In the genomic region with DNA sequence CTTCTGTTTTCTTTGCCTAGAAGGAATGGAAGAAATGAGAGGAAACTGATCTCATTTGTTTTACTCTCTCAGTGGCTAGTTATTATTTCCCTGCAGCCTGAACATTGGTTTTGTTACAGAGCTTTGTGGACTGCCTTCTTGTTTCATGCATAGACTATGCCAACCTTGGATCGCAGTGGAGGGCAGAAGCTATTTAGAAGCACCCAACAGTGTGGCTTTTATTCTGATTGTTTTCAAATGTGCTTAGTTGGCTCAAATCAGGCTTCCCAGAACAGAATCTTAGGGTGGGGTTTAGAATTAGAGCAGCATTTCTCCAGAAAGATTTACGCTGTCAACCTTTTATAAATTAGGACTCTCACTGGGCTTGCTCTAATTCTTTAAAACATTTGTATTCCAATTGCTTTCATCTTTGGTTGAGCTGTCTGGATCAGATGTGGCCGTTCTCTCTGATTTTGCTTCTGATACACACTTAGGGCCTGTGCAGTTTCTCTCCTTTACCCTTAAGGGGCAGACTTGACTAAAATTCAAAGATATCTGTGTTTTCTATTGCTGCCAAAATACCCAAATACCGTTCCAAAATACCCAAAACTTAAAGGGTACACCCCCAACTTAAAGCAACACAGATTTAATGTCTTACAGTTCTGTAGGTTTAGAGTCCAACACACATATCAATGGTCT, we compare ENCODE assay signal across 20 cellular contexts.
A peak's percentile ranks its signal among the peaks of the same experiment; 100 is the strongest.
DNase-seq lines count a peak whose midpoint lies in the region; ATAC-seq and TF ChIP-seq lines count a peak whose summit lies in the region.
"Had no signal": no experiment of that assay in that cellular context is flagged by ENCODE, and none has a peak within 500 bp of the region (broad histone marks: within the 10 kb centered on the region; RNA-seq: fewer than 3 reads in every experiment).

No MANE protein-coding gene starts in this region.

- H3K36me3 Mint-ChIP-seq in WTC11 (peaks cover 6% of the 10 kb centered on the region), glutamatergic neuron (ENCODE audit: unreplicated experiment) (no peaks in the 10 kb centered on the region)

- CTCF ChIA-PET in WTC11 (lab: Charles Lee), result no interaction called here

- POLR2A ChIA-PET in WTC11 (lab: Charles Lee), result no interaction called here

- H3K27me3 Mint-ChIP-seq in WTC11 (ENCODE audit: low read depth) (no peaks in the 10 kb centered on the region), glutamatergic neuron (ENCODE audit: unreplicated experiment) (peaks cover 4% of the 10 kb centered on the region)

- H2AFZ ChIP-seq in neuron (ENCODE audit: low read depth, low read length), result peak overlapping the region; percentile 62

- peaks cover 7% of the 10 kb centered on the region for H3K4me1 Mint-ChIP-seq in WTC11
- H3K4me1 Mint-ChIP-seq in glutamatergic neuron (ENCODE audit: low read depth, unreplicated experiment), result peaks cover 2% of the 10 kb centered on the region

- no peak overlapping the region for H3K4me3 ChIP-seq in AG09309 (ENCODE audit: control insufficient read depth, low read depth, low read length)
- no peak overlapping the region for H3K4me3 ChIP-seq in neuron (ENCODE audit: low read length)
- H3K4me3 ChIP-seq: lower lobe of right lung, sigmoid colon, tibial artery had no signal

- DNase-seq in AG09309 (ENCODE audit: low read depth) (no peak), WTC11 (ENCODE audit: low spot score) (no peak), fibroblast of peridontal ligament (ENCODE audit: extremely low read depth) (peak; percentile 62), SKM-1 treated with dmso at 0.1 percent for 144 hours (lab: John Stamatoyannopoulos, UW; ENCODE audit: unreplicated experiment) (no peak), glutamatergic neuron (no peak)
- DNase-seq: activated CD8-positive, alpha-beta T cell treated with anti-CD3 and anti-CD28 coated beads, Interleukin-2, amount 10 ng/mL, durations not matched to agents 7 days and 5 days; amniotic stem cell; Calu3; GF-D8; lower lobe of right lung; NCI-H2107; NCI-H82; sigmoid colon; stimulated activated CD4-positive, alpha-beta T cell treated with anti-CD3 and anti-CD28 coated beads, Interleukin-2, amount 100 ng/mL, for 48 hours; tibial artery; WERI-Rb-1 had no signal

- H3K4me3 Mint-ChIP-seq in WTC11, result no peak overlapping the region
- no peak overlapping the region for H3K4me3 Mint-ChIP-seq in glutamatergic neuron (ENCODE audit: unreplicated experiment)
- H3K4me3 Mint-ChIP-seq: activated CD8-positive, alpha-beta T cell treated with anti-CD3 and anti-CD28 coated beads, Interleukin-2, amount 10 ng/mL, durations not matched to agents 7 days and 5 days; activated T-helper 1 cell treated with anti-CD3 and anti-CD28 coated beads, Interleukin-12 subunit alpha, Interleukin-12 subunit beta, Interleukin-2, Interleukin-4 antibody, amounts not matched to agents 30 ng/mL and 10 ng/mL and 1 ng/mL, durations not matched to agents 14 hours and 24 hours and 36 hours had no signal

- ATAC-seq in WTC11, result peak; percentile 50
- ATAC-seq in GM21825 (IDR thresholded peaks at IDR 0.05; ENCODE audit: unreplicated experiment), result no peak
- ATAC-seq in HG02981 (IDR thresholded peaks at IDR 0.05; ENCODE audit: unreplicated experiment), result no peak
- ATAC-seq: activated CD8-positive, alpha-beta T cell treated with anti-CD3 and anti-CD28 coated beads, Interleukin-2, amount 10 ng/mL, durations not matched to agents 7 days and 5 days; lower lobe of right lung had no signal

- TF ChIP-seq CTCF in AG09309 (IDR thresholded peaks at IDR 0.05; ENCODE audit: control insufficient read depth, insufficient read depth, low read depth, low read length, missing control alignments) (peak; percentile 30), WTC11 (IDR thresholded peaks at IDR 0.05) (no peak), glutamatergic neuron (IDR thresholded peaks at IDR 0.05; ENCODE audit: partially characterized antibody, unreplicated experiment) (no peak)

- H3K9me3 Mint-ChIP-seq in WTC11 (peaks cover 22% of the 10 kb centered on the region), glutamatergic neuron (ENCODE audit: unreplicated experiment) (no peaks in the 10 kb centered on the region)

- H3K27me3 ChIP-seq in neuron (ENCODE audit: insufficient read depth, low read length), result no peaks in the 10 kb centered on the region
- H3K27me3 ChIP-seq: sigmoid colon, tibial artery had no signal

- H3K9me3 ChIP-seq in neuron (ENCODE audit: low read length), result no peaks in the 10 kb centered on the region

- no peaks in the 10 kb centered on the region for H3K36me3 ChIP-seq in neuron (ENCODE audit: insufficient read depth, low read length)
- H3K36me3 ChIP-seq: lower lobe of right lung, sigmoid colon, tibial artery, WERI-Rb-1 had no signal

- H3K4me1 ChIP-seq in neuron (ENCODE audit: insufficient read depth, low read length), result peaks cover 13% of the 10 kb centered on the region
- H3K4me1 ChIP-seq: lower lobe of right lung, tibial artery had no signal

- H3K27ac Mint-ChIP-seq in WTC11 (no peak overlapping the region), glutamatergic neuron (ENCODE audit: unreplicated experiment) (no peak overlapping the region)
- H3K27ac Mint-ChIP-seq: activated CD8-positive, alpha-beta T cell treated with anti-CD3 and anti-CD28 coated beads, Interleukin-2, amount 10 ng/mL, durations not matched to agents 7 days and 5 days; activated T-helper 1 cell treated with anti-CD3 and anti-CD28 coated beads, Interleukin-12 subunit alpha, Interleukin-12 subunit beta, Interleukin-2, Interleukin-4 antibody, amounts not matched to agents 30 ng/mL and 10 ng/mL and 1 ng/mL, durations not matched to agents 14 hours and 24 hours and 36 hours had no signal

TF ChIP-seq in WTC11, 78 proteins besides CTCF, POLR2A, EP300 and RAD21:
- TF ChIP-seq, protein P1, sequence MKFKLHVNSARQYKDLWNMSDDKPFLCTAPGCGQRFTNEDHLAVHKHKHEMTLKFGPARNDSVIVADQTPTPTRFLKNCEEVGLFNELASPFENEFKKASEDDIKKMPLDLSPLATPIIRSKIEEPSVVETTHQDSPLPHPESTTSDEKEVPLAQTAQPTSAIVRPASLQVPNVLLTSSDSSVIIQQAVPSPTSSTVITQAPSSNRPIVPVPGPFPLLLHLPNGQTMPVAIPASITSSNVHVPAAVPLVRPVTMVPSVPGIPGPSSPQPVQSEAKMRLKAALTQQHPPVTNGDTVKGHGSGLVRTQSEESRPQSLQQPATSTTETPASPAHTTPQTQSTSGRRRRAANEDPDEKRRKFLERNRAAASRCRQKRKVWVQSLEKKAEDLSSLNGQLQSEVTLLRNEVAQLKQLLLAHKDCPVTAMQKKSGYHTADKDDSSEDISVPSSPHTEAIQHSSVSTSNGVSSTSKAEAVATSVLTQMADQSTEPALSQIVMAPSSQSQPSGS (CRISPR knock-in tag; IDR thresholded peaks at IDR 0.05; ENCODE audit: borderline replicate concordance, low read depth), result no peak
- TF ChIP-seq, protein P2, sequence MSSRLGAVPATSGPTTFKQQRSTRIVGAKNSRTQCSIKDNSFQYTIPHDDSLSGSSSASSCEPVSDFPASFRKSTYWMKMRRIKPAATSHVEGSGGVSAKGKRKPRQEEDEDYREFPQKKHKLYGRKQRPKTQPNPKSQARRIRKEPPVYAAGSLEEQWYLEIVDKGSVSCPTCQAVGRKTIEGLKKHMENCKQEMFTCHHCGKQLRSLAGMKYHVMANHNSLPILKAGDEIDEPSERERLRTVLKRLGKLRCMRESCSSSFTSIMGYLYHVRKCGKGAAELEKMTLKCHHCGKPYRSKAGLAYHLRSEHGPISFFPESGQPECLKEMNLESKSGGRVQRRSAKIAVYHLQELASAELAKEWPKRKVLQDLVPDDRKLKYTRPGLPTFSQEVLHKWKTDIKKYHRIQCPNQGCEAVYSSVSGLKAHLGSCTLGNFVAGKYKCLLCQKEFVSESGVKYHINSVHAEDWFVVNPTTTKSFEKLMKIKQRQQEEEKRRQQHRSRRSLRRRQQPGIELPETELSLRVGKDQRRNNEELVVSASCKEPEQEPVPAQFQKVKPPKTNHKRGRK (CRISPR knock-in tag; IDR thresholded peaks at IDR 0.05; ENCODE audit: borderline replicate concordance), result no peak
- TF ChIP-seq NFE2L1 (CRISPR knock-in tag; IDR thresholded peaks at IDR 0.05) (no peak), KAT7 (CRISPR knock-in tag; IDR thresholded peaks at IDR 0.05; ENCODE audit: borderline replicate concordance) (no peak), NR2C2 (CRISPR knock-in tag; IDR thresholded peaks at IDR 0.05) (no peak), ZNF121 (CRISPR knock-in tag; IDR thresholded peaks at IDR 0.05) (no peak), FOXK1 (CRISPR knock-in tag; IDR thresholded peaks at IDR 0.05) (no peak), ZNF263 (CRISPR knock-in tag; IDR thresholded peaks at IDR 0.05; ENCODE audit: low read depth) (no peak)
- TF ChIP-seq, protein P3, sequence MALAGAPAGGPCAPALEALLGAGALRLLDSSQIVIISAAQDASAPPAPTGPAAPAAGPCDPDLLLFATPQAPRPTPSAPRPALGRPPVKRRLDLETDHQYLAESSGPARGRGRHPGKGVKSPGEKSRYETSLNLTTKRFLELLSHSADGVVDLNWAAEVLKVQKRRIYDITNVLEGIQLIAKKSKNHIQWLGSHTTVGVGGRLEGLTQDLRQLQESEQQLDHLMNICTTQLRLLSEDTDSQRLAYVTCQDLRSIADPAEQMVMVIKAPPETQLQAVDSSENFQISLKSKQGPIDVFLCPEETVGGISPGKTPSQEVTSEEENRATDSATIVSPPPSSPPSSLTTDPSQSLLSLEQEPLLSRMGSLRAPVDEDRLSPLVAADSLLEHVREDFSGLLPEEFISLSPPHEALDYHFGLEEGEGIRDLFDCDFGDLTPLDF (CRISPR knock-in tag; IDR thresholded peaks at IDR 0.05), result no peak
- TF ChIP-seq, protein P4, sequence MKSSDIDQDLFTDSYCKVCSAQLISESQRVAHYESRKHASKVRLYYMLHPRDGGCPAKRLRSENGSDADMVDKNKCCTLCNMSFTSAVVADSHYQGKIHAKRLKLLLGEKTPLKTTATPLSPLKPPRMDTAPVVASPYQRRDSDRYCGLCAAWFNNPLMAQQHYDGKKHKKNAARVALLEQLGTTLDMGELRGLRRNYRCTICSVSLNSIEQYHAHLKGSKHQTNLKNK (CRISPR knock-in tag; IDR thresholded peaks at IDR 0.05), result no peak
- TF ChIP-seq, protein P5, sequence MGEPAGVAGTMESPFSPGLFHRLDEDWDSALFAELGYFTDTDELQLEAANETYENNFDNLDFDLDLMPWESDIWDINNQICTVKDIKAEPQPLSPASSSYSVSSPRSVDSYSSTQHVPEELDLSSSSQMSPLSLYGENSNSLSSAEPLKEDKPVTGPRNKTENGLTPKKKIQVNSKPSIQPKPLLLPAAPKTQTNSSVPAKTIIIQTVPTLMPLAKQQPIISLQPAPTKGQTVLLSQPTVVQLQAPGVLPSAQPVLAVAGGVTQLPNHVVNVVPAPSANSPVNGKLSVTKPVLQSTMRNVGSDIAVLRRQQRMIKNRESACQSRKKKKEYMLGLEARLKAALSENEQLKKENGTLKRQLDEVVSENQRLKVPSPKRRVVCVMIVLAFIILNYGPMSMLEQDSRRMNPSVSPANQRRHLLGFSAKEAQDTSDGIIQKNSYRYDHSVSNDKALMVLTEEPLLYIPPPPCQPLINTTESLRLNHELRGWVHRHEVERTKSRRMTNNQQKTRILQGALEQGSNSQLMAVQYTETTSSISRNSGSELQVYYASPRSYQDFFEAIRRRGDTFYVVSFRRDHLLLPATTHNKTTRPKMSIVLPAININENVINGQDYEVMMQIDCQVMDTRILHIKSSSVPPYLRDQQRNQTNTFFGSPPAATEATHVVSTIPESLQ (CRISPR knock-in tag; IDR thresholded peaks at IDR 0.05), result no peak
TF ChIP-seq in WTC11: peak in this region for 0.
